Comparison of ENCODE assay signal across 11 cellular contexts in genomic region chr6:163404825-163405265, GRCh38. TPM values are rescaled to one million over a fixed set of nuclear protein-coding genes. Genes with fewer than 3 reads are reported as not detected.
A peak's percentile ranks its signal among the peaks of the same experiment; 100 is the strongest.
DNase-seq lines count a peak whose midpoint lies in the region; ATAC-seq and TF ChIP-seq lines count a peak whose summit lies in the region.
"Had no signal": no experiment of that assay in that cellular context is flagged by ENCODE, and none has a peak within 500 bp of the region (broad histone marks: within the 10 kb centered on the region; RNA-seq: fewer than 3 reads in every experiment).

No MANE protein-coding gene starts in this region.

- TF ChIP-seq CTCF in upper lobe of right lung (IDR thresholded peaks at IDR 0.05) = no peak

- DNase-seq in activated CD4-positive, alpha-beta T cell treated with anti-CD3 and anti-CD28 coated beads, Interleukin-2, amount 10 ng/mL, durations not matched to agents 7 days and 5 days = no peak
- no peak for DNase-seq in activated CD4-positive, alpha-beta T cell treated with anti-CD3 and anti-CD28 coated beads for 4 hours
- DNase-seq in fibroblast of gingiva (ENCODE audit: low read depth) = peak; percentile 51
- peak; percentile 71 for DNase-seq in upper lobe of right lung
- no peak for DNase-seq in NCI-H2029 (lab: John Stamatoyannopoulos, UW)
- DNase-seq in NCI-H1436 (lab: John Stamatoyannopoulos, UW) = no peak
- no peak for DNase-seq in activated T-cell treated with anti-CD3 and anti-CD28 coated beads, Interleukin-2, amount 50 U/mL, for 4 hours
- DNase-seq: NCI-H2171, nephron progenitor cell had no signal

- CTCF ChIA-PET in activated CD4-positive, alpha-beta T cell treated with anti-CD3 and anti-CD28 coated beads, Interleukin-2, amount 10 ng/mL, durations not matched to agents 7 days and 5 days (lab: Charles Lee) = no interaction called here

- H3K9me3 ChIP-seq in muscle layer of duodenum (ENCODE audit: control insufficient read depth in 1 of 2, low read length in 2 of 2) (no peaks in the 10 kb centered on the region), upper lobe of right lung (no peaks in the 10 kb centered on the region)
- H3K9me3 ChIP-seq: A549 had no signal

- H3K36me3 ChIP-seq in muscle layer of duodenum (ENCODE audit: control insufficient read depth in 1 of 2, insufficient read depth in 2 of 2, low read length in 2 of 2) (no peaks in the 10 kb centered on the region), upper lobe of right lung (no peaks in the 10 kb centered on the region)

- peak overlapping the region; percentile 50 for H3K27ac Mint-ChIP-seq in activated CD4-positive, alpha-beta T cell treated with anti-CD3 and anti-CD28 coated beads, Interleukin-2, amount 10 ng/mL, durations not matched to agents 7 days and 5 days

- H3K27me3 ChIP-seq in muscle layer of duodenum (ENCODE audit: low read depth, low read length) (no peaks in the 10 kb centered on the region), upper lobe of right lung (no peaks in the 10 kb centered on the region)

- ATAC-seq in upper lobe of right lung = peak; percentile 75
- ATAC-seq in activated T-cell treated with anti-CD3 and anti-CD28 coated beads, Interleukin-2, amount 50 U/mL, for 4 hours = no peak

- H3K27ac ChIP-seq in muscle layer of duodenum (ENCODE audit: low read length) (peak overlapping the region; percentile 83), upper lobe of right lung (peak overlapping the region; percentile 90)
- H3K27ac ChIP-seq: A549 had no signal

- POLR2A ChIA-PET in activated CD4-positive, alpha-beta T cell treated with anti-CD3 and anti-CD28 coated beads, Interleukin-2, amount 10 ng/mL, durations not matched to agents 7 days and 5 days (lab: Charles Lee) = interaction anchor here (0.6 kb wide), 1 partner anchor 866 kb away, joined by 8 read pairs; no protein-coding TSS in a partner anchor

- intact Hi-C loops in upper lobe of right lung (cut with DNase I) = no loop called here

- H3K4me1 ChIP-seq in muscle layer of duodenum (ENCODE audit: control insufficient read depth in 1 of 2, insufficient read depth in 2 of 2, low read length in 2 of 2) (peaks cover 0 to 12% of the 10 kb centered on the region in 2 donors), upper lobe of right lung (peaks cover 22% of the 10 kb centered on the region)

- H3K36me3 Mint-ChIP-seq in activated CD4-positive, alpha-beta T cell treated with anti-CD3 and anti-CD28 coated beads, Interleukin-2, amount 10 ng/mL, durations not matched to agents 7 days and 5 days (ENCODE audit: low read depth) = no peaks in the 10 kb centered on the region
- H3K36me3 Mint-ChIP-seq in activated T-cell treated with anti-CD3 and anti-CD28 coated beads, Interleukin-2, amount 50 U/mL, for 4 hours (ENCODE audit: insufficient read depth) = no peaks in the 10 kb centered on the region

- H3K9me3 Mint-ChIP-seq in activated CD4-positive, alpha-beta T cell treated with anti-CD3 and anti-CD28 coated beads, Interleukin-2, amount 10 ng/mL, durations not matched to agents 7 days and 5 days = no peaks in the 10 kb centered on the region
- H3K9me3 Mint-ChIP-seq in activated T-cell treated with anti-CD3 and anti-CD28 coated beads, Interleukin-2, amount 50 U/mL, for 4 hours = no peaks in the 10 kb centered on the region

- peaks cover 5% of the 10 kb centered on the region for H3K27me3 Mint-ChIP-seq in activated CD4-positive, alpha-beta T cell treated with anti-CD3 and anti-CD28 coated beads, Interleukin-2, amount 10 ng/mL, durations not matched to agents 7 days and 5 days
- no peaks in the 10 kb centered on the region for H3K27me3 Mint-ChIP-seq in activated T-cell treated with anti-CD3 and anti-CD28 coated beads, Interleukin-2, amount 50 U/mL, for 4 hours (ENCODE audit: low read depth)

- no peak overlapping the region for H3K4me3 Mint-ChIP-seq in activated CD4-positive, alpha-beta T cell treated with anti-CD3 and anti-CD28 coated beads, Interleukin-2, amount 10 ng/mL, durations not matched to agents 7 days and 5 days
- H3K4me3 Mint-ChIP-seq in activated T-cell treated with anti-CD3 and anti-CD28 coated beads, Interleukin-2, amount 50 U/mL, for 4 hours = no peak overlapping the region
- H3K4me3 Mint-ChIP-seq: nephron progenitor cell had no signal

- H3K4me1 Mint-ChIP-seq in activated CD4-positive, alpha-beta T cell treated with anti-CD3 and anti-CD28 coated beads, Interleukin-2, amount 10 ng/mL, durations not matched to agents 7 days and 5 days = peaks cover 16% of the 10 kb centered on the region
- peaks cover 13% of the 10 kb centered on the region for H3K4me1 Mint-ChIP-seq in activated T-cell treated with anti-CD3 and anti-CD28 coated beads, Interleukin-2, amount 50 U/mL, for 4 hours (ENCODE audit: low read depth)

- H3K4me3 ChIP-seq in muscle layer of duodenum (ENCODE audit: low read depth in 1 of 2, low read length in 2 of 2) (no peak overlapping the region), upper lobe of right lung (no peak overlapping the region)
- H3K4me3 ChIP-seq: A549 had no signal

RNA-seq across cellular contexts. Expression of gene QKI, which starts 9.7 kb away (rescaled TPM):
- total RNA-seq in activated CD4-positive, alpha-beta T cell treated with anti-CD3 and anti-CD28 coated beads, Interleukin-2, amount 10 ng/mL, durations not matched to agents 7 days and 5 days = 10 to 100 TPM; 61.7 to 74.7 TPM
- total RNA-seq in upper lobe of right lung = 234 TPM
- total RNA-seq in activated T-cell treated with anti-CD3 and anti-CD28 coated beads, Interleukin-2, amount 50 U/mL, for 4 hours = 10 to 100 TPM; 58.6 to 65.4 (median 61.2) TPM

Comparison
In these comparisons a context has a peak if more than half of its experiments do, and no peak if none do; other contexts are left out.
1. DNase-seq: peak in fibroblast of gingiva (single experiment) and upper lobe of right lung (single experiment); none in activated CD4-positive, alpha-beta T cell treated with anti-CD3 and anti-CD28 coated beads, Interleukin-2, amount 10 ng/mL, durations not matched to agents 7 days and 5 days (single experiment), activated CD4-positive, alpha-beta T cell treated with anti-CD3 and anti-CD28 coated beads for 4 hours (0 of 2), NCI-H2029 (single experiment), NCI-H1436 (single experiment) and activated T-cell treated with anti-CD3 and anti-CD28 coated beads, Interleukin-2, amount 50 U/mL, for 4 hours (single experiment).